14 cellular contexts compared by ENCODE assay signal in the genomic region with DNA sequence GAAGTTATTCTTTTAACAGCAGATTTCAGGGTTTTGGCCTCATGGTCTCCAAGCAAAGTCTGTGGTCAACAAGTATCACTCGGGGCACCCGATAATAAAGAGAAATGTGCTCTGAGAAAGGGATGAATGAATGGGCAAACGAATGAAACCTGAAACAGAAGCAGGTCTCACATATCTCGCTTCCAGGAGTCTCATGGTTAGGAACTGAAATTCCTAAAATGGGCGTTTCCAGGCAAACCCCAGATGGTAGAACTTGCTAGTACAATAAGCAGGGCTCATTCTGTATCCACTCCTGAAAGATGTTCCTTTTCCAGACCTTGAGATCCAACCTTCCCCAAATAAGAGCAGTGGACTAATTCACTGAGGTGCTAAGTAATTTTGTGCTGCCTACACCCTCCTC.
DNase-seq lines count a peak whose midpoint lies in the region; ATAC-seq and TF ChIP-seq lines count a peak whose summit lies in the region.
"Had no signal": no experiment of that assay in that cellular context is flagged by ENCODE, and none has a peak within 500 bp of the region (broad histone marks: within the 10 kb centered on the region; RNA-seq: fewer than 3 reads in every experiment).

No MANE protein-coding gene starts in this region.

- WGBS in smooth muscle cell (ENCODE audit: low lambda C conversion rate): 89% methylated on average over 5 of the region's 5 CpGs

- H3K79me2 ChIP-seq in PC-3 (ENCODE audit: low read length) (no peaks in the 10 kb centered on the region), smooth muscle cell (ENCODE audit: low read depth) (no peaks in the 10 kb centered on the region)

- H3K27ac ChIP-seq in PC-3 (ENCODE audit: low read length) (peak overlapping the region; percentile 51), smooth muscle cell (ENCODE audit: low read depth) (peak overlapping the region; percentile 45)
- H3K27ac ChIP-seq: BLaER1 treated with 17β-estradiol and CSF1 and Interleukin-3, amounts not matched to agents 10 nM and 100 nM had no signal

- H3K9me2 ChIP-seq in PC-3 (replicated peaks; ENCODE audit: low read length): no peaks in the 10 kb centered on the region

- CTCF ChIA-PET in PC-3 (lab: Charles Lee): no interaction called here

- peak; percentile 59 for DNase-seq in GM03348 (ENCODE audit: low spot score)
- peak; percentile 34 for DNase-seq in PC-3
- DNase-seq in dedifferentiated amniotic fluid mesenchymal stem cell (ENCODE audit: extremely low spot score): peak; percentile 57
- no peak for DNase-seq in smooth muscle cell (lab: John Stamatoyannopoulos, UW; ENCODE audit: unreplicated experiment)
- DNase-seq in GM20000 (ENCODE audit: low spot score): no peak
- DNase-seq in NCI-H1930 (lab: John Stamatoyannopoulos, UW): no peak
- DNase-seq in KG1 (lab: John Stamatoyannopoulos, UW): no peak
- DNase-seq: activated CD8-positive, alpha-beta T cell treated with anti-CD3 and anti-CD28 coated beads for 36 hours; activated effector memory CD4-positive, alpha-beta T cell treated with Interleukin-2 at 50 U/mL for 16 hours; Karpas-422; NCI-H187; SIG-M5 had no signal

- H3K36me3 ChIP-seq in PC-3 (ENCODE audit: low read depth, low read length): no peaks in the 10 kb centered on the region
- no peaks in the 10 kb centered on the region for H3K36me3 ChIP-seq in smooth muscle cell (ENCODE audit: low read depth)
- H3K36me3 ChIP-seq: BLaER1 treated with 17β-estradiol and CSF1 and Interleukin-3, amounts not matched to agents 10 nM and 100 nM had no signal

- no peak overlapping the region for H3K4me2 ChIP-seq in PC-3 (ENCODE audit: low read length)
- no peak overlapping the region for H3K4me2 ChIP-seq in smooth muscle cell
- H3K4me2 ChIP-seq: BLaER1 treated with 17β-estradiol and CSF1 and Interleukin-3, amounts not matched to agents 10 nM and 100 nM had no signal

- no peak overlapping the region for H3K4me3 ChIP-seq in PC-3 (ENCODE audit: low read length)
- H3K4me3 ChIP-seq in smooth muscle cell: no peak overlapping the region
- H3K4me3 ChIP-seq: BLaER1 treated with 17β-estradiol and CSF1 and Interleukin-3, amounts not matched to agents 10 nM and 100 nM had no signal

- no peaks in the 10 kb centered on the region for H4K20me1 ChIP-seq in PC-3 (ENCODE audit: low read length)
- H4K20me1 ChIP-seq in smooth muscle cell (ENCODE audit: low read depth): no peaks in the 10 kb centered on the region
- H4K20me1 ChIP-seq: BLaER1 treated with 17β-estradiol and CSF1 and Interleukin-3, amounts not matched to agents 10 nM and 100 nM had no signal

- BruUV-seq in PC-3 (replicated peaks; lab: Mats Ljungman, UMichigan): no TSS peak

- H3K9ac ChIP-seq in PC-3 (ENCODE audit: low read length) (no peak overlapping the region), smooth muscle cell (ENCODE audit: low read depth) (no peak overlapping the region)
- H3K9ac ChIP-seq: BLaER1 treated with 17β-estradiol and CSF1 and Interleukin-3, amounts not matched to agents 10 nM and 100 nM had no signal

- no peak for TF ChIP-seq CTCF in PC-3 (conservative IDR thresholded peaks at IDR 0.05; ENCODE audit: low read depth, low read length)
- no peak for TF ChIP-seq CTCF in smooth muscle cell (IDR thresholded peaks at IDR 0.05; ENCODE audit: borderline replicate concordance, insufficient read depth, poor library complexity, severe bottlenecking)
- no peak for TF ChIP-seq CTCF in GM20000 (IDR thresholded peaks at IDR 0.05; ENCODE audit: extremely low read depth, missing control alignments)

- no peaks in the 10 kb centered on the region for H3K9me3 ChIP-seq in PC-3 (ENCODE audit: low read length)
- H3K9me3 ChIP-seq in smooth muscle cell (replicated peaks; ENCODE audit: low read depth): no peaks in the 10 kb centered on the region
- H3K9me3 ChIP-seq: BLaER1 treated with 17β-estradiol and CSF1 and Interleukin-3, amounts not matched to agents 10 nM and 100 nM had no signal

- H3F3A ChIP-seq in PC-3 (ENCODE audit: low read length, unreplicated experiment) (no peaks in the 10 kb centered on the region), smooth muscle cell (ENCODE audit: low read depth) (peaks cover 35% of the 10 kb centered on the region)

- ATAC-seq in PC-3: no peak
- ATAC-seq in GM21390 (IDR thresholded peaks at IDR 0.05; ENCODE audit: unreplicated experiment): no peak
- ATAC-seq: activated CD8-positive, alpha-beta T cell treated with anti-CD3 and anti-CD28 coated beads for 36 hours had no signal

- intact Hi-C loops in PC-3 (cut with micrococcal nuclease): no loop called here

- H2AFZ ChIP-seq in PC-3 (ENCODE audit: low read length) (no peak overlapping the region), smooth muscle cell (ENCODE audit: low read depth) (peak overlapping the region; percentile 66)

- H3K27me3 ChIP-seq in PC-3 (ENCODE audit: low read length) (no peaks in the 10 kb centered on the region), smooth muscle cell (ENCODE audit: low read depth) (no peaks in the 10 kb centered on the region)
- H3K27me3 ChIP-seq: BLaER1 treated with 17β-estradiol and CSF1 and Interleukin-3, amounts not matched to agents 10 nM and 100 nM had no signal

- POLR2A ChIA-PET in PC-3 (lab: Charles Lee; ENCODE audit: unreplicated experiment): no interaction called here

- peaks cover 29% of the 10 kb centered on the region for H3K4me1 ChIP-seq in PC-3 (ENCODE audit: insufficient read depth, low read length)
- H3K4me1 ChIP-seq in smooth muscle cell (ENCODE audit: low read depth): peaks cover 16% of the 10 kb centered on the region

Comparison
In these comparisons a context has a peak if more than half of its experiments do, and no peak if none do; other contexts are left out.
1. DNase-seq: peak in GM03348 (single experiment), PC-3 (single experiment) and dedifferentiated amniotic fluid mesenchymal stem cell (single experiment); none in smooth muscle cell (single experiment), GM20000 (single experiment), NCI-H1930 (0 of 2) and KG1 (single experiment).